21 cellular contexts compared by ENCODE assay signal in the genomic region with DNA sequence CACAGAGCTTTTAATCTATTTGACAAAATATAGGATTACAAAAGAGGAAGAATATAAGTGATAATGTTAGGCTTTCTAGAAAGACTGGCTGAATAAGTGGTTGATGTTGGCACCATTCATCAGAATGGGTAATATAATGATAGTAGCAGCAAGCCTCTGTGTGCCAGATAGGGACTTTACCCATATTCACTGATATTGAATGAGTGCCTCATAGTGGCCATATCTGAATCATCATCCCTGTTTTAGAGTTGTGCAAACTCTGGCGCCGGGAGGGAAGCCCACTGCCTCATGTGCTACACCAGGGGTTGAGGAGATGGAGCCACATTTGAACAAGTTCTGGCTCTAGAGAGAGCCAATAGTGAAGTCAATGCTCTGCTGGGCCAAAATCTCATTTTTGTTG.
"Had no signal": no experiment of that assay in that cellular context is flagged by ENCODE, and none has a peak within 500 bp of the region (broad histone marks: within the 10 kb centered on the region; RNA-seq: fewer than 3 reads in every experiment).

No MANE protein-coding gene starts in this region.

- H3K27me3 ChIP-seq: SJSA1 had no signal

- H3K4me1 ChIP-seq: SJSA1 had no signal

- DNase-seq: KBM-7, MG63, NCI-H1092, NCI-H1105 treated with DMSO at 0.1 percent for 48 hours, NCI-H1417 treated with DMSO at 0.1 percent for 48 hours, NCI-H146, NCI-H1694 treated with DMSO at 0.1 percent for 48 hours, NCI-H1930, NCI-H2081, NCI-H2107, NCI-H226, NCI-H446, NCI-H510A, NCI-H524 treated with DMSO at 0.1 percent for 48 hours, NCI-H69, NCI-H774, Right ventricle myocardium superior, RPMI8226, SIG-M5 had no signal

- H3K9me3 ChIP-seq: MG63, SJSA1 had no signal

- H3K36me3 ChIP-seq: MG63, SJSA1 had no signal

- H3K4me3 ChIP-seq: MG63, SJSA1, SK-N-MC had no signal
